Comparison of ENCODE assay signal across 10 cellular contexts in the genomic region with DNA sequence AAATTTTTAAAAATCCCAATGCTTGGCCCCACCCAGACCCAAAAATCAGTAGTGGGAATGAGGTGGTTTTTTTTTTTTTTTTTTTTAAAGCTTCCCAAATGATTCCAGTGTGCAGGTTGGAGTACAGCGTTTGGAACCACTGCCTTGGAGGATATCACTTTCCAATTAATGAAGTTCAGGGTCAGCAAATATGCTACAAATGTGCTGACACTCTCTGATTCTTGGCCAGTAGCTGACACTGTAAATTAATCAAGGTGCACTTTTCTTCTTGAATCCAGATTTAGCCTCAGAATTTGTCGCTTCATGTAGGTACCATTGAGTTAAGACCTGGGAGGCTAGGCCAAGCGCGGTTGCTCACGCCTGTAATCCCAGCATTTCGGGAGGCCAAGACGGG.
"Had no signal": no experiment of that assay in that cellular context is flagged by ENCODE, and none has a peak within 500 bp of the region (broad histone marks: within the 10 kb centered on the region; RNA-seq: fewer than 3 reads in every experiment).

No MANE protein-coding gene starts in this region.

- H2AFZ ChIP-seq: GM23248, GM23338 had no signal

- H3K4me3 Mint-ChIP-seq: GM23338, H9 had no signal

- H3K9me3 ChIP-seq: HAP-1 had no signal

- ATAC-seq: GM23338, HCT116 had no signal

- H3K27ac Mint-ChIP-seq: GM23338, H9 had no signal

- H3K4me3 ChIP-seq: GM23248, GM23338, HAP-1 had no signal

- H3K36me3 ChIP-seq: HAP-1 had no signal

- H3K27ac ChIP-seq: GM23248 had no signal

- DNase-seq: GM23248, GOT3, H7, H9, HCEC 1CT had no signal

- H3K4me2 ChIP-seq: GM23338 had no signal

- H3K9ac ChIP-seq: GM23248 had no signal

- H3K4me1 Mint-ChIP-seq: GM23338, H9 had no signal

- H3K9me3 Mint-ChIP-seq: GM23338, H9 had no signal

- FAIRE-seq: H1, H54 had no signal

- H3K4me1 ChIP-seq: HAP-1 had no signal
